ENCODE assay signal across 7 cellular contexts in the genomic region with DNA sequence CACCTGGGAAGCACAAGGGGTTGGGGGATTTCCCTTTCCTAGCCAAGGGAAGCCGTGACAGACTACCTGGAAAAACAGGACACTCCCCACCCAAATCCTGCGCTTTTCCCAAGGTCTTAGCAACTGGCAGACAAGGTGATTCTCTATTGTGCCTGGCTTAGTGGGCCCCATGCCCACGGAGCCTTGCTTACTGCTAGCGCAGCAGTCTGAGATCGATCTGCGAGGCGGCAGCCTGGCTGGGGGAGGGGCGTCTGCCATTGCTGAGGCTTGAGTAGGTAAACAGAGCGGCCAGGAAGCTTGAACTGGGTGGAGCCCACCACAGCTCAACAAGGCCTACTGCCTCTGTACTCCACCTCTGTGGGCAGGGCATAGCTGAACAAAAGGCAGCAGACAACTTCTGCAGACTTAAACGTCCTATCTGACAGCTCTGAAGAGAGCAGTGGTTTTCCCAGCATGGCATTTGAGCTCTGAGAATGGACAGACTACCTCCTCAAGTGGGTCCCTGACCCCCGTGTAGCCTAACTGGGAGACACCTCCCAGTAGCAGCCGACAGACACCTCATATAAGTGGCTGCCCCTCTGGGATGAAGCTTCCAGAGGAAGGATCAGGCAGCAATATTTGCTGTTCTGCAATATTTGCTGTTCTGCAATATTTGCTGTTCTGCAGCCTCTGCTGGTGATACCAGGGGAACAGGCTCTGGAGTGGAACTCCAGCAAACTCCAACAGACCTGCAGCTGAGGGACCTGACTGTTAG. TPM values are rescaled to one million over a fixed set of nuclear protein-coding genes. Genes with fewer than 3 reads are reported as not detected.
DNase-seq lines count a peak whose midpoint lies in the region; TF ChIP-seq lines count a peak whose summit lies in the region.
"Not testable (repeated sequence)": the region's sequence is repeated elsewhere in the genome, so short reads cannot be mapped to it uniquely, and the experiment has no call there.

No MANE protein-coding gene starts in this region.

- H3K9ac ChIP-seq in ES-I3 (ENCODE audit: low read depth, low read length), result peak overlapping the region; percentile 64
- peak overlapping the region in 1 of 2 donors; percentile 28 for H3K9ac ChIP-seq in liver (ENCODE audit: low read depth in 1 of 2, low read length in 2 of 2)

- peaks cover 24% of the 10 kb centered on the region for H3K9me3 Mint-ChIP-seq in progenitor cell of endocrine pancreas (ENCODE audit: low read depth)

- WGBS in liver, result 21% methylated on average over 12 of the region's 12 CpGs

- not testable (repeated sequence) for H3K4me1 Mint-ChIP-seq in progenitor cell of endocrine pancreas (ENCODE audit: low read depth)

- H3K9me3 ChIP-seq in ES-I3 (ENCODE audit: control insufficient read depth, insufficient read depth, low read length); cardiac muscle cell (ENCODE audit: low read depth); liver (ENCODE audit: control insufficient read depth in 4 of 4, low read length in 3 of 4): not testable (repeated sequence)

- H3K27me3 ChIP-seq in cardiac muscle cell; liver (ENCODE audit: control insufficient read depth in 4 of 4, insufficient read depth in 4 of 4, low read length in 3 of 4): not testable (repeated sequence)

- not testable (repeated sequence) for H3K4me3 Mint-ChIP-seq in progenitor cell of endocrine pancreas (ENCODE audit: low read depth)

- not testable (repeated sequence) for TF ChIP-seq CTCF in cardiac muscle cell (IDR thresholded peaks at IDR 0.05; ENCODE audit: low read depth, low read length); liver (IDR thresholded peaks at IDR 0.05; ENCODE audit: low read depth, low read length, missing input control); progenitor cell of endocrine pancreas (IDR thresholded peaks at IDR 0.05; ENCODE audit: unreplicated experiment)

- TF ChIP-seq RAD21 in liver (IDR thresholded peaks at IDR 0.05), result peak in 1 of 2 donors; percentile 45

- not testable (repeated sequence) for H3K4me1 ChIP-seq in ES-I3 (ENCODE audit: insufficient read depth, low read length)
- H3K4me1 ChIP-seq in cardiac muscle cell (ENCODE audit: low read depth), result peaks cover 11% of the 10 kb centered on the region
- H3K4me1 ChIP-seq in liver (ENCODE audit: control insufficient read depth in 4 of 4, insufficient read depth in 4 of 4, low read length in 3 of 4), result peaks cover 10 to 24% (median 17%) of the 10 kb centered on the region in 4 donors

- DNase-seq in NCI-H2029 (lab: John Stamatoyannopoulos, UW) (peak; percentile 56), NCI-H82 (lab: John Stamatoyannopoulos, UW) (peak; percentile 25), cardiac muscle cell (ENCODE audit: low read depth in 1 of 2, low spot score in 1 of 2) (peak in 1 of 2 donors; percentile 51), progenitor cell of endocrine pancreas (ENCODE audit: low spot score, unreplicated experiment) (peak; percentile 41)
- peak; percentile 5 for DNase-seq in activated effector memory CD4-positive, alpha-beta T cell treated with Interleukin-2 at 50 U/mL for 16 hours

- H3K4me3 ChIP-seq in cardiac muscle cell; liver (ENCODE audit: low read depth in 1 of 3, low read length in 3 of 3): not testable (repeated sequence)

- H3K36me3 ChIP-seq in ES-I3 (ENCODE audit: insufficient read depth, low read length); cardiac muscle cell; liver (ENCODE audit: control insufficient read depth in 4 of 4, insufficient read depth in 3 of 4, low read depth in 1 of 4, low read length in 3 of 4): not testable (repeated sequence)

- not testable (repeated sequence) for H3K36me3 Mint-ChIP-seq in progenitor cell of endocrine pancreas (ENCODE audit: insufficient read depth)

- peak overlapping the region; percentile 37 for H3K27ac Mint-ChIP-seq in progenitor cell of endocrine pancreas

- H3K27me3 Mint-ChIP-seq in progenitor cell of endocrine pancreas, result not testable (repeated sequence)

- H3K27ac ChIP-seq in cardiac muscle cell, result peak overlapping the region; percentile 86
- H3K27ac ChIP-seq in liver (ENCODE audit: low read depth in 1 of 2, low read length in 2 of 2), result peak overlapping the region; percentile 67 to 71

TF ChIP-seq in liver, 16 proteins besides CTCF, POLR2A, EP300 and RAD21:
- TF ChIP-seq ATF3 (IDR thresholded peaks at IDR 0.05), result peak; percentile 38
- peak; percentile 34 to 62 for TF ChIP-seq RXRA (IDR thresholded peaks at IDR 0.05)
- peak; percentile 20 for TF ChIP-seq FOXA2 (IDR thresholded peaks at IDR 0.05)
- peak; percentile 34 to 40 for TF ChIP-seq HNF4A (conservative IDR thresholded peaks at IDR 0.05)
- peak; percentile 72 for TF ChIP-seq SP1 (IDR thresholded peaks at IDR 0.05)
- TF ChIP-seq YY1 (IDR thresholded peaks at IDR 0.05), result peak; percentile 54
- TF ChIP-seq, protein P1, sequence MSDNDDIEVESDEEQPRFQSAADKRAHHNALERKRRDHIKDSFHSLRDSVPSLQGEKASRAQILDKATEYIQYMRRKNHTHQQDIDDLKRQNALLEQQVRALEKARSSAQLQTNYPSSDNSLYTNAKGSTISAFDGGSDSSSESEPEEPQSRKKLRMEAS (IDR thresholded peaks at IDR 0.05), result peak; percentile 30

RNA-seq across cellular contexts. Expression of gene TGM3, which starts 31.0 kb away (rescaled TPM):
- total RNA-seq in cardiac muscle cell (0.11 TPM in 1 of 2 replicates, not detected in the other), liver (under 1 TPM; 0.05 to 0.08 TPM), progenitor cell of endocrine pancreas (0.22 and 0.44 TPM in 2 replicates)
- polyA plus RNA-seq in cardiac muscle cell (0.37 TPM in 1 of 2 replicates, not detected in the other), liver (under 1 TPM in 1 of 2 donors, not detected in 1; 0.28 TPM)
